ENCODE assay signal across 8 cellular contexts in the genomic region with DNA sequence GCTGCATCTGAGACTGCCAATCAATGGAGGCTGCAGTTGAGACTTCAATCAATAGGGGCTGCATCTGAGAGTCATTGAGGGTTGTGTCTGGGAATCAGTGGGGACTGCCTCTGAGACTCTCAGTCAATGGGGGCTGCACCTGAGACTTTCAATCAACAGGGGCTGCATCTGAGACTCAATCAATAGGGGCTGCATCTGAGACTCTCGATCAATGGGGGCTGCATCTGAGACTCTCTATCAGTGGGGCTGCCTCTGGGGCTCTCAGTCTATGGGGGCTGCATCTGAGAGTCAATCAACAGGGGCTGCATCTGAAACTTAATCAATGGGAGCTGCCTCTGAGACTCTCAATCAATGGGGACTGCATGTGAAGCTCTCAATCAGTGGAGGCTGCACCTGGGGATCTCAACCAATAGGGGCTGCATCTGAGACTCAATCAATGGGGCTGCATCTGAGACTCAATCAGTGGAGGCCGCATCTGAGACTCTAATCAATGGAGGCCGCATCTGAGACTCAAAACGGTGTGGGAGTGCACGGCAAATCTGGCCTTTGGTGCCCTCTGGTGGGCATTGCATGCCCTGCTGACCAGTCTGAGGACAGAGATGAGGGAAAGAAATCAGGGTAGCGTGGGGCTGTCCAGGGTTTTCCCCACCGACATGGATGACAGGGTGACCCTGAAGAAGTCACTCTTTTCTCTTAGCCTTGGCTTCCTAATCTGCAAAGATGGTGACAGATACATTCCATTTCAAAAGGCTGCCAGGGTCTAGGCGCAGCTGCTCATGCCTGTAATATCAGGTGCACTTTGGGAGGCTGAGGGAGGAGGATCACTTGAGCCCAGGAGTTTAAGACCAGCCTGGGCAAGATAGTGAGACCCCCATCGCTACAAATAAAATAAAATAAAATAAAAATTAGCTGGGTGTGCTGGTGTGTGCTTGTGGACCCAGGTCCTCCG. TPM values are rescaled to one million over a fixed set of nuclear protein-coding genes. Genes with fewer than 3 reads are reported as not detected.
DNase-seq lines count a peak whose midpoint lies in the region; ATAC-seq and TF ChIP-seq lines count a peak whose summit lies in the region.

No MANE protein-coding gene starts in this region.

- peaks cover 7% of the 10 kb centered on the region for H3K9me3 ChIP-seq in endodermal cell (ENCODE audit: control insufficient read depth, low read length)

- H3K27ac ChIP-seq in endodermal cell (ENCODE audit: low read depth, low read length): no peak overlapping the region

- H3K27me3 Mint-ChIP-seq in endodermal cell (ENCODE audit: insufficient read depth): peaks cover 24% of the 10 kb centered on the region

- POLR2A ChIA-PET in GM10248 (lab: Yijun Ruan, JAX): no interaction called here

- H3K27ac Mint-ChIP-seq in endodermal cell: no peak overlapping the region

- DNase-seq in GM10248 (ENCODE audit: extremely low spot score): peak; percentile 88
- DNase-seq in NCI-H69 (lab: John Stamatoyannopoulos, UW): peak; percentile 71
- peak; percentile 38 to 61 for DNase-seq in activated CD8-positive, alpha-beta memory T cell treated with anti-CD3 and anti-CD28 coated beads for 1 hour (ENCODE audit: extremely low read depth in 1 of 2, low read depth in 1 of 2)
- DNase-seq in endodermal cell: peak; percentile 92
- peak; percentile 80 for DNase-seq in midbrain (lab: John Stamatoyannopoulos, UW)
- peak; percentile 36 to 60 for DNase-seq in stimulated activated CD8-positive, alpha-beta memory T cell treated with anti-CD3 and anti-CD28 coated beads, Interleukin-4, amount 100 ng/mL, for 1 hour (ENCODE audit: low read depth in 2 of 2, low spot score in 1 of 2)

- H3K27me3 ChIP-seq in endodermal cell (ENCODE audit: control insufficient read depth, insufficient read depth, low read length, poor library complexity, severe bottlenecking): no peaks in the 10 kb centered on the region

- H3K9me3 Mint-ChIP-seq in endodermal cell: peaks cover 3% of the 10 kb centered on the region

- no peaks in the 10 kb centered on the region for H3K4me1 Mint-ChIP-seq in endodermal cell

- CTCF ChIA-PET in GM10248 (lab: Yijun Ruan, JAX): interaction anchor here (0.6 to 4.9 kb wide), 20 partner anchors 9 to 218 kb away, joined by 3 to 66 read pairs (median 4); a partner anchor contains a TSS

- H3K9ac ChIP-seq in endodermal cell (ENCODE audit: extremely low read depth, low read length, poor library complexity, severe bottlenecking): no peak overlapping the region

- ATAC-seq in HG02981 (IDR thresholded peaks at IDR 0.05; ENCODE audit: unreplicated experiment): peak; percentile 53
- ATAC-seq in HG02623 (IDR thresholded peaks at IDR 0.05; ENCODE audit: unreplicated experiment): no peak

- no peaks in the 10 kb centered on the region for H3K36me3 ChIP-seq in endodermal cell (ENCODE audit: control insufficient read depth, insufficient read depth, low read length)

- H3K4me1 ChIP-seq in endodermal cell (ENCODE audit: control insufficient read depth, insufficient read depth, low read length): no peaks in the 10 kb centered on the region

- no peak overlapping the region for H3K4me3 ChIP-seq in endodermal cell (ENCODE audit: low read length)

- WGBS in endodermal cell (ENCODE audit: insufficient coverage in 1 of 2, insufficient read length in 1 of 2), 2 experiments: 29 to 52% methylated on average over 7 to 9 of the region's 10 CpGs

- TF ChIP-seq CTCF in GM10248 (IDR thresholded peaks at IDR 0.05; ENCODE audit: control extremely low read depth, extremely low read depth, low read depth, missing control alignments): peak; percentile 94
- TF ChIP-seq CTCF in endodermal cell (conservative IDR thresholded peaks at IDR 0.05): peak; percentile 93

- no peaks in the 10 kb centered on the region for H3K36me3 Mint-ChIP-seq in endodermal cell (ENCODE audit: low read depth)

- H3K4me3 Mint-ChIP-seq in endodermal cell: no peak overlapping the region

RNA-seq across cellular contexts. Expression of a gene that starts 41.3 kb away (rescaled TPM):
- 100 to 1,000 TPM; 267 to 339 TPM for total RNA-seq in endodermal cell
- polyA plus RNA-seq in endodermal cell (2013, experiment 1 of 2): 276 TPM
- 252 TPM for polyA plus RNA-seq in endodermal cell (2013, experiment 2 of 2)
